ENCODE assay signal across 1 cellular context in the genomic region with DNA sequence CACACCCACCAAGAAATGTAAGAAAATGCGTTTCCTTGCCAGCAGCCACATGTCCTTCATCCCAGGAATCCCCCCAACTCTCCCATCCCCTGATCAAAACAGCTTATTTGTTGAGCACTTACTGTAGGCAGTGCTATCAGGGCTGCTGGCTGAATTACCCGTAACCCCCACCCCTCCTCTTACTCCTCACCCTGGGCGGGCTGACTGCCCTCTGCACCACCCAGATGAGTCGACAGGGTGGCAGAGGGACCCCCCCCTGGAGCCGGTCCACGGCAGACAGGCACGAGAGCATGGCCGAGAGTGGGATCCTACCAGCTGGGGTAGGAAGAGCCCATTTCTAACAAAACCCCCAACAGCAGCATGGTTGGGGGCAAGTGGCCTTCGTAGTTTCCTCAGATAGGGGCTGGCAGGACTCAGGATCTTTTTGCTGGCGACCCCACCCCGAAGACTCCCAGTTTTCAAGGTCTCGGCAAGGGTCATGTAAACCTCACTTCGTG.
TF ChIP-seq lines count a peak whose summit lies in the region.

No MANE protein-coding gene starts in this region.

TF ChIP-seq in K562, 482 proteins besides CTCF, POLR2A, EP300 and RAD21 (continued from another document and continues in another):
- TF ChIP-seq FOXM1 (IDR thresholded peaks at IDR 0.05; ENCODE audit: low read depth), result no peak
- no peak for TF ChIP-seq FOXM1 (CRISPR knock-in tag; IDR thresholded peaks at IDR 0.05; ENCODE audit: low read depth)
- TF ChIP-seq MYC (IDR thresholded peaks at IDR 0.05; ENCODE audit: low read depth, low read length), result no peak
- TF ChIP-seq MYC (CRISPR knock-in tag; IDR thresholded peaks at IDR 0.05; ENCODE audit: borderline replicate concordance, low read depth), result no peak
- peak; percentile 77 for TF ChIP-seq L3MBTL2 (IDR thresholded peaks at IDR 0.05)
- TF ChIP-seq ZNF583 (CRISPR knock-in tag; IDR thresholded peaks at IDR 0.05), result no peak
- TF ChIP-seq CEBPG (CRISPR knock-in tag; IDR thresholded peaks at IDR 0.05), result no peak
- no peak for TF ChIP-seq CEBPG (tag; conservative IDR thresholded peaks at IDR 0.05 in 1 of 2, IDR thresholded peaks at IDR 0.05 in 1 of 2)
- TF ChIP-seq ZNF140 (CRISPR knock-in tag; IDR thresholded peaks at IDR 0.05), result no peak
- TF ChIP-seq PHF8 (IDR thresholded peaks at IDR 0.05; ENCODE audit: borderline replicate concordance, low read length), result peak; percentile 29; the same call in 1 of the 2 replicates
- TF ChIP-seq U2AF2 (optimal IDR thresholded peaks at IDR 0.05; ENCODE audit: low read depth, low read length), result no peak
- TF ChIP-seq CBFA2T3 (IDR thresholded peaks at IDR 0.05), result no peak
- TF ChIP-seq WHSC1 (IDR thresholded peaks at IDR 0.05; ENCODE audit: low read length), result no peak
- no peak for TF ChIP-seq NFIC (IDR thresholded peaks at IDR 0.05)
- no peak for TF ChIP-seq NCOA4 (IDR thresholded peaks at IDR 0.05; ENCODE audit: partially characterized antibody)
- no peak for TF ChIP-seq CAMTA2 (CRISPR knock-in tag; conservative IDR thresholded peaks at IDR 0.05)
- TF ChIP-seq GABPA (tag; conservative IDR thresholded peaks at IDR 0.05; ENCODE audit: low read depth), result no peak
- TF ChIP-seq FIP1L1 (IDR thresholded peaks at IDR 0.05; ENCODE audit: low read depth, low read length, poor library complexity, severe bottlenecking), result no peak
- no peak for TF ChIP-seq FOXP1 (CRISPR knock-in tag; IDR thresholded peaks at IDR 0.05)
- TF ChIP-seq, protein P1, sequence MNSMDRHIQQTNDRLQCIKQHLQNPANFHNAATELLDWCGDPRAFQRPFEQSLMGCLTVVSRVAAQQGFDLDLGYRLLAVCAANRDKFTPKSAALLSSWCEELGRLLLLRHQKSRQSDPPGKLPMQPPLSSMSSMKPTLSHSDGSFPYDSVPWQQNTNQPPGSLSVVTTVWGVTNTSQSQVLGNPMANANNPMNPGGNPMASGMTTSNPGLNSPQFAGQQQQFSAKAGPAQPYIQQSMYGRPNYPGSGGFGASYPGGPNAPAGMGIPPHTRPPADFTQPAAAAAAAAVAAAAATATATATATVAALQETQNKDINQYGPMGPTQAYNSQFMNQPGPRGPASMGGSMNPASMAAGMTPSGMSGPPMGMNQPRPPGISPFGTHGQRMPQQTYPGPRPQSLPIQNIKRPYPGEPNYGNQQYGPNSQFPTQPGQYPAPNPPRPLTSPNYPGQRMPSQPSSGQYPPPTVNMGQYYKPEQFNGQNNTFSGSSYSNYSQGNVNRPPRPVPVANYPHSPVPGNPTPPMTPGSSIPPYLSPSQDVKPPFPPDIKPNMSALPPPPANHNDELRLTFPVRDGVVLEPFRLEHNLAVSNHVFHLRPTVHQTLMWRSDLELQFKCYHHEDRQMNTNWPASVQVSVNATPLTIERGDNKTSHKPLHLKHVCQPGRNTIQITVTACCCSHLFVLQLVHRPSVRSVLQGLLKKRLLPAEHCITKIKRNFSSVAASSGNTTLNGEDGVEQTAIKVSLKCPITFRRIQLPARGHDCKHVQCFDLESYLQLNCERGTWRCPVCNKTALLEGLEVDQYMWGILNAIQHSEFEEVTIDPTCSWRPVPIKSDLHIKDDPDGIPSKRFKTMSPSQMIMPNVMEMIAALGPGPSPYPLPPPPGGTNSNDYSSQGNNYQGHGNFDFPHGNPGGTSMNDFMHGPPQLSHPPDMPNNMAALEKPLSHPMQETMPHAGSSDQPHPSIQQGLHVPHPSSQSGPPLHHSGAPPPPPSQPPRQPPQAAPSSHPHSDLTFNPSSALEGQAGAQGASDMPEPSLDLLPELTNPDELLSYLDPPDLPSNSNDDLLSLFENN (IDR thresholded peaks at IDR 0.05; ENCODE audit: low read depth in 2 of 2, low read length in 2 of 2), result peak in 1 of 2 experiments; percentile 4; a peak in 1 of 4 replicates
- TF ChIP-seq ZC3H8 (IDR thresholded peaks at IDR 0.05), result no peak
- no peak for TF ChIP-seq ETV5 (CRISPR knock-in tag; IDR thresholded peaks at IDR 0.05; ENCODE audit: low read depth)
- TF ChIP-seq HDAC3 (IDR thresholded peaks at IDR 0.05; ENCODE audit: borderline replicate concordance, partially characterized antibody), result no peak
- TF ChIP-seq, protein P2, sequence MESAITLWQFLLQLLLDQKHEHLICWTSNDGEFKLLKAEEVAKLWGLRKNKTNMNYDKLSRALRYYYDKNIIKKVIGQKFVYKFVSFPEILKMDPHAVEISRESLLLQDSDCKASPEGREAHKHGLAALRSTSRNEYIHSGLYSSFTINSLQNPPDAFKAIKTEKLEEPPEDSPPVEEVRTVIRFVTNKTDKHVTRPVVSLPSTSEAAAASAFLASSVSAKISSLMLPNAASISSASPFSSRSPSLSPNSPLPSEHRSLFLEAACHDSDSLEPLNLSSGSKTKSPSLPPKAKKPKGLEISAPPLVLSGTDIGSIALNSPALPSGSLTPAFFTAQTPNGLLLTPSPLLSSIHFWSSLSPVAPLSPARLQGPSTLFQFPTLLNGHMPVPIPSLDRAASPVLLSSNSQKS (CRISPR knock-in tag; IDR thresholded peaks at IDR 0.05), result no peak
- TF ChIP-seq, protein P3, sequence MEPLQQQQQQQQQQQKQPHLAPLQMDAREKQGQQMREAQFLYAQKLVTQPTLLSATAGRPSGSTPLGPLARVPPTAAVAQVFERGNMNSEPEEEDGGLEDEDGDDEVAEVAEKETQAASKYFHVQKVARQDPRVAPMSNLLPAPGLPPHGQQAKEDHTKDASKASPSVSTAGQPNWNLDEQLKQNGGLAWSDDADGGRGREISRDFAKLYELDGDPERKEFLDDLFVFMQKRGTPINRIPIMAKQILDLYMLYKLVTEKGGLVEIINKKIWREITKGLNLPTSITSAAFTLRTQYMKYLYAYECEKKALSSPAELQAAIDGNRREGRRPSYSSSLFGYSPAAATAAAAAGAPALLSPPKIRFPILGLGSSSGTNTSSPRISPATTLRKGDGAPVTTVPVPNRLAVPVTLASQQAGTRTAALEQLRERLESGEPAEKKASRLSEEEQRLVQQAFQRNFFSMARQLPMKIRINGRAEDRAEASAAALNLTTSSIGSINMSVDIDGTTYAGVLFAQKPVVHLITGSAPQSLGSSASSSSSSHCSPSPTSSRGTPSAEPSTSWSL (CRISPR knock-in tag; IDR thresholded peaks at IDR 0.05; ENCODE audit: borderline replicate concordance), result no peak
- TF ChIP-seq ZNF696 (CRISPR knock-in tag; conservative IDR thresholded peaks at IDR 0.05), result no peak
- no peak for TF ChIP-seq ZNF311 (CRISPR knock-in tag; IDR thresholded peaks at IDR 0.05)
- no peak for TF ChIP-seq SOX6 (IDR thresholded peaks at IDR 0.05)
- no peak for TF ChIP-seq JUNB (CRISPR knock-in tag; conservative IDR thresholded peaks at IDR 0.05)
- TF ChIP-seq, protein P4, sequence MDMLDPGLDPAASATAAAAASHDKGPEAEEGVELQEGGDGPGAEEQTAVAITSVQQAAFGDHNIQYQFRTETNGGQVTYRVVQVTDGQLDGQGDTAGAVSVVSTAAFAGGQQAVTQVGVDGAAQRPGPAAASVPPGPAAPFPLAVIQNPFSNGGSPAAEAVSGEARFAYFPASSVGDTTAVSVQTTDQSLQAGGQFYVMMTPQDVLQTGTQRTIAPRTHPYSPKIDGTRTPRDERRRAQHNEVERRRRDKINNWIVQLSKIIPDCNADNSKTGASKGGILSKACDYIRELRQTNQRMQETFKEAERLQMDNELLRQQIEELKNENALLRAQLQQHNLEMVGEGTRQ (CRISPR knock-in tag; IDR thresholded peaks at IDR 0.05), result no peak
- TF ChIP-seq, protein P5, sequence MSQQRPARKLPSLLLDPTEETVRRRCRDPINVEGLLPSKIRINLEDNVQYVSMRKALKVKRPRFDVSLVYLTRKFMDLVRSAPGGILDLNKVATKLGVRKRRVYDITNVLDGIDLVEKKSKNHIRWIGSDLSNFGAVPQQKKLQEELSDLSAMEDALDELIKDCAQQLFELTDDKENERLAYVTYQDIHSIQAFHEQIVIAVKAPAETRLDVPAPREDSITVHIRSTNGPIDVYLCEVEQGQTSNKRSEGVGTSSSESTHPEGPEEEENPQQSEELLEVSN (IDR thresholded peaks at IDR 0.05; ENCODE audit: borderline replicate concordance in 1 of 2, extremely low read depth in 1 of 2, insufficient read depth in 1 of 2, insufficient read length in 1 of 2, low read depth in 1 of 2, low read length in 1 of 2, poor library complexity in 1 of 2, severe bottlenecking in 1 of 2), result no peak
- TF ChIP-seq, protein P6, sequence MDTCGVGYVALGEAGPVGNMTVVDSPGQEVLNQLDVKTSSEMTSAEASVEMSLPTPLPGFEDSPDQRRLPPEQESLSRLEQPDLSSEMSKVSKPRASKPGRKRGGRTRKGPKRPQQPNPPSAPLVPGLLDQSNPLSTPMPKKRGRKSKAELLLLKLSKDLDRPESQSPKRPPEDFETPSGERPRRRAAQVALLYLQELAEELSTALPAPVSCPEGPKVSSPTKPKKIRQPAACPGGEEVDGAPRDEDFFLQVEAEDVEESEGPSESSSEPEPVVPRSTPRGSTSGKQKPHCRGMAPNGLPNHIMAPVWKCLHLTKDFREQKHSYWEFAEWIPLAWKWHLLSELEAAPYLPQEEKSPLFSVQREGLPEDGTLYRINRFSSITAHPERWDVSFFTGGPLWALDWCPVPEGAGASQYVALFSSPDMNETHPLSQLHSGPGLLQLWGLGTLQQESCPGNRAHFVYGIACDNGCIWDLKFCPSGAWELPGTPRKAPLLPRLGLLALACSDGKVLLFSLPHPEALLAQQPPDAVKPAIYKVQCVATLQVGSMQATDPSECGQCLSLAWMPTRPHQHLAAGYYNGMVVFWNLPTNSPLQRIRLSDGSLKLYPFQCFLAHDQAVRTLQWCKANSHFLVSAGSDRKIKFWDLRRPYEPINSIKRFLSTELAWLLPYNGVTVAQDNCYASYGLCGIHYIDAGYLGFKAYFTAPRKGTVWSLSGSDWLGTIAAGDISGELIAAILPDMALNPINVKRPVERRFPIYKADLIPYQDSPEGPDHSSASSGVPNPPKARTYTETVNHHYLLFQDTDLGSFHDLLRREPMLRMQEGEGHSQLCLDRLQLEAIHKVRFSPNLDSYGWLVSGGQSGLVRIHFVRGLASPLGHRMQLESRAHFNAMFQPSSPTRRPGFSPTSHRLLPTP (IDR thresholded peaks at IDR 0.05; ENCODE audit: borderline replicate concordance, extremely low read depth, insufficient read length), result no peak
- TF ChIP-seq RAD51 (IDR thresholded peaks at IDR 0.05; ENCODE audit: borderline replicate concordance, low read depth), result 0 out of 2 replicates have a peak, but pooled peaks have one; percentile 2
- no peak for TF ChIP-seq RUNX1 (IDR thresholded peaks at IDR 0.05; ENCODE audit: low read depth)
- TF ChIP-seq, protein P7, sequence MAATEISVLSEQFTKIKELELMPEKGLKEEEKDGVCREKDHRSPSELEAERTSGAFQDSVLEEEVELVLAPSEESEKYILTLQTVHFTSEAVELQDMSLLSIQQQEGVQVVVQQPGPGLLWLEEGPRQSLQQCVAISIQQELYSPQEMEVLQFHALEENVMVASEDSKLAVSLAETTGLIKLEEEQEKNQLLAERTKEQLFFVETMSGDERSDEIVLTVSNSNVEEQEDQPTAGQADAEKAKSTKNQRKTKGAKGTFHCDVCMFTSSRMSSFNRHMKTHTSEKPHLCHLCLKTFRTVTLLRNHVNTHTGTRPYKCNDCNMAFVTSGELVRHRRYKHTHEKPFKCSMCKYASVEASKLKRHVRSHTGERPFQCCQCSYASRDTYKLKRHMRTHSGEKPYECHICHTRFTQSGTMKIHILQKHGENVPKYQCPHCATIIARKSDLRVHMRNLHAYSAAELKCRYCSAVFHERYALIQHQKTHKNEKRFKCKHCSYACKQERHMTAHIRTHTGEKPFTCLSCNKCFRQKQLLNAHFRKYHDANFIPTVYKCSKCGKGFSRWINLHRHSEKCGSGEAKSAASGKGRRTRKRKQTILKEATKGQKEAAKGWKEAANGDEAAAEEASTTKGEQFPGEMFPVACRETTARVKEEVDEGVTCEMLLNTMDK (IDR thresholded peaks at IDR 0.05; ENCODE audit: borderline replicate concordance, insufficient read depth, low read depth, low read length, poor library complexity, severe bottlenecking), result no peak
- TF ChIP-seq ETV1 (tag; conservative IDR thresholded peaks at IDR 0.05; ENCODE audit: low read depth), result no peak
- no peak for TF ChIP-seq XRCC3 (IDR thresholded peaks at IDR 0.05)
- no peak for TF ChIP-seq LARP7 (IDR thresholded peaks at IDR 0.05)
- no peak for TF ChIP-seq ZNF134 (CRISPR knock-in tag; conservative IDR thresholded peaks at IDR 0.05)
- TF ChIP-seq, protein P8, sequence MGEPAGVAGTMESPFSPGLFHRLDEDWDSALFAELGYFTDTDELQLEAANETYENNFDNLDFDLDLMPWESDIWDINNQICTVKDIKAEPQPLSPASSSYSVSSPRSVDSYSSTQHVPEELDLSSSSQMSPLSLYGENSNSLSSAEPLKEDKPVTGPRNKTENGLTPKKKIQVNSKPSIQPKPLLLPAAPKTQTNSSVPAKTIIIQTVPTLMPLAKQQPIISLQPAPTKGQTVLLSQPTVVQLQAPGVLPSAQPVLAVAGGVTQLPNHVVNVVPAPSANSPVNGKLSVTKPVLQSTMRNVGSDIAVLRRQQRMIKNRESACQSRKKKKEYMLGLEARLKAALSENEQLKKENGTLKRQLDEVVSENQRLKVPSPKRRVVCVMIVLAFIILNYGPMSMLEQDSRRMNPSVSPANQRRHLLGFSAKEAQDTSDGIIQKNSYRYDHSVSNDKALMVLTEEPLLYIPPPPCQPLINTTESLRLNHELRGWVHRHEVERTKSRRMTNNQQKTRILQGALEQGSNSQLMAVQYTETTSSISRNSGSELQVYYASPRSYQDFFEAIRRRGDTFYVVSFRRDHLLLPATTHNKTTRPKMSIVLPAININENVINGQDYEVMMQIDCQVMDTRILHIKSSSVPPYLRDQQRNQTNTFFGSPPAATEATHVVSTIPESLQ (CRISPR knock-in tag; IDR thresholded peaks at IDR 0.05), result no peak
- TF ChIP-seq, protein P9, sequence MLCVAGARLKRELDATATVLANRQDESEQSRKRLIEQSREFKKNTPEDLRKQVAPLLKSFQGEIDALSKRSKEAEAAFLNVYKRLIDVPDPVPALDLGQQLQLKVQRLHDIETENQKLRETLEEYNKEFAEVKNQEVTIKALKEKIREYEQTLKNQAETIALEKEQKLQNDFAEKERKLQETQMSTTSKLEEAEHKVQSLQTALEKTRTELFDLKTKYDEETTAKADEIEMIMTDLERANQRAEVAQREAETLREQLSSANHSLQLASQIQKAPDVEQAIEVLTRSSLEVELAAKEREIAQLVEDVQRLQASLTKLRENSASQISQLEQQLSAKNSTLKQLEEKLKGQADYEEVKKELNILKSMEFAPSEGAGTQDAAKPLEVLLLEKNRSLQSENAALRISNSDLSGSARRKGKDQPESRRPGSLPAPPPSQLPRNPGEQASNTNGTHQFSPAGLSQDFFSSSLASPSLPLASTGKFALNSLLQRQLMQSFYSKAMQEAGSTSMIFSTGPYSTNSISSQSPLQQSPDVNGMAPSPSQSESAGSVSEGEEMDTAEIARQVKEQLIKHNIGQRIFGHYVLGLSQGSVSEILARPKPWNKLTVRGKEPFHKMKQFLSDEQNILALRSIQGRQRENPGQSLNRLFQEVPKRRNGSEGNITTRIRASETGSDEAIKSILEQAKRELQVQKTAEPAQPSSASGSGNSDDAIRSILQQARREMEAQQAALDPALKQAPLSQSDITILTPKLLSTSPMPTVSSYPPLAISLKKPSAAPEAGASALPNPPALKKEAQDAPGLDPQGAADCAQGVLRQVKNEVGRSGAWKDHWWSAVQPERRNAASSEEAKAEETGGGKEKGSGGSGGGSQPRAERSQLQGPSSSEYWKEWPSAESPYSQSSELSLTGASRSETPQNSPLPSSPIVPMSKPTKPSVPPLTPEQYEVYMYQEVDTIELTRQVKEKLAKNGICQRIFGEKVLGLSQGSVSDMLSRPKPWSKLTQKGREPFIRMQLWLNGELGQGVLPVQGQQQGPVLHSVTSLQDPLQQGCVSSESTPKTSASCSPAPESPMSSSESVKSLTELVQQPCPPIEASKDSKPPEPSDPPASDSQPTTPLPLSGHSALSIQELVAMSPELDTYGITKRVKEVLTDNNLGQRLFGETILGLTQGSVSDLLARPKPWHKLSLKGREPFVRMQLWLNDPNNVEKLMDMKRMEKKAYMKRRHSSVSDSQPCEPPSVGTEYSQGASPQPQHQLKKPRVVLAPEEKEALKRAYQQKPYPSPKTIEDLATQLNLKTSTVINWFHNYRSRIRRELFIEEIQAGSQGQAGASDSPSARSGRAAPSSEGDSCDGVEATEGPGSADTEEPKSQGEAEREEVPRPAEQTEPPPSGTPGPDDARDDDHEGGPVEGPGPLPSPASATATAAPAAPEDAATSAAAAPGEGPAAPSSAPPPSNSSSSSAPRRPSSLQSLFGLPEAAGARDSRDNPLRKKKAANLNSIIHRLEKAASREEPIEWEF (CRISPR knock-in tag; IDR thresholded peaks at IDR 0.05), result no peak
